ENCODE assay signal across 9 cellular contexts in genomic region chr1:99820546-99820945, GRCh38. TPM values are rescaled to one million over a fixed set of nuclear protein-coding genes. Genes with fewer than 3 reads are reported as not detected.
DNase-seq lines count a peak whose midpoint lies in the region; ATAC-seq, FAIRE-seq and TF ChIP-seq lines count a peak whose summit lies in the region.
"Had no signal": no experiment of that assay in that cellular context is flagged by ENCODE, and none has a peak within 500 bp of the region (broad histone marks: within the 10 kb centered on the region; RNA-seq: fewer than 3 reads in every experiment).

No MANE protein-coding gene starts in this region.

- H3K36me3 Mint-ChIP-seq in activated CD8-positive, alpha-beta T cell treated with anti-CD3 and anti-CD28 coated beads, Interleukin-2, amount 10 ng/mL, durations not matched to agents 7 days and 5 days (ENCODE audit: low read depth), result peaks cover 2% of the 10 kb centered on the region
- H3K36me3 Mint-ChIP-seq: natural killer cell had no signal

- peaks cover 18% of the 10 kb centered on the region for H3K4me1 Mint-ChIP-seq in activated CD8-positive, alpha-beta T cell treated with anti-CD3 and anti-CD28 coated beads, Interleukin-2, amount 10 ng/mL, durations not matched to agents 7 days and 5 days (ENCODE audit: low read depth)

- TF ChIP-seq CTCF in GM10248 (IDR thresholded peaks at IDR 0.05; ENCODE audit: control extremely low read depth, extremely low read depth, low read depth, missing control alignments), result no peak

- H3K27ac Mint-ChIP-seq in activated CD8-positive, alpha-beta T cell treated with anti-CD3 and anti-CD28 coated beads, Interleukin-2, amount 10 ng/mL, durations not matched to agents 7 days and 5 days, result peak overlapping the region; percentile 67

- no peaks in the 10 kb centered on the region for H3K9me3 ChIP-seq in SJCRH30 (replicated peaks)

- peak; percentile 79 for ATAC-seq in HG03060 (IDR thresholded peaks at IDR 0.05; ENCODE audit: low read depth, unreplicated experiment)
- peak; percentile 96 for ATAC-seq in activated CD8-positive, alpha-beta T cell treated with anti-CD3 and anti-CD28 coated beads, Interleukin-2, amount 10 ng/mL, durations not matched to agents 7 days and 5 days

- H3K27me3 ChIP-seq in SJCRH30, result no peaks in the 10 kb centered on the region

- H3K4me3 Mint-ChIP-seq in activated CD8-positive, alpha-beta T cell treated with anti-CD3 and anti-CD28 coated beads, Interleukin-2, amount 10 ng/mL, durations not matched to agents 7 days and 5 days, result peak overlapping the region; percentile 27
- H3K4me3 Mint-ChIP-seq: natural killer cell had no signal

- no peaks in the 10 kb centered on the region for H3K9me3 Mint-ChIP-seq in activated CD8-positive, alpha-beta T cell treated with anti-CD3 and anti-CD28 coated beads, Interleukin-2, amount 10 ng/mL, durations not matched to agents 7 days and 5 days (ENCODE audit: insufficient read depth)
- H3K9me3 Mint-ChIP-seq: natural killer cell had no signal

- FAIRE-seq in GM19239 (lab: Jason Lieb, UNC), result peak; percentile 71

- POLR2A ChIA-PET in GM10248 (lab: Yijun Ruan, JAX), result no interaction called here
- POLR2A ChIA-PET in activated CD8-positive, alpha-beta T cell treated with anti-CD3 and anti-CD28 coated beads, Interleukin-2, amount 10 ng/mL, durations not matched to agents 7 days and 5 days (lab: Charles Lee), result no interaction called here

- CTCF ChIA-PET in GM10248 (lab: Yijun Ruan, JAX), result interaction anchor here (1.2 to 1.3 kb wide), 2 partner anchors 9 to 315 kb away, joined by 3 read pairs; no protein-coding TSS in a partner anchor
- CTCF ChIA-PET in activated CD8-positive, alpha-beta T cell treated with anti-CD3 and anti-CD28 coated beads, Interleukin-2, amount 10 ng/mL, durations not matched to agents 7 days and 5 days (lab: Charles Lee), result interaction anchor here (0.9 kb wide), 1 partner anchor 9 kb away, joined by 3 read pairs; no protein-coding TSS in a partner anchor

- peaks cover 4% of the 10 kb centered on the region for H3K27me3 Mint-ChIP-seq in activated CD8-positive, alpha-beta T cell treated with anti-CD3 and anti-CD28 coated beads, Interleukin-2, amount 10 ng/mL, durations not matched to agents 7 days and 5 days (ENCODE audit: low read depth)

- H3K4me3 ChIP-seq in SJCRH30, result no peak overlapping the region

- H3K27ac ChIP-seq in SJCRH30, result no peak overlapping the region

- H3K4me1 ChIP-seq in SJCRH30, result no peaks in the 10 kb centered on the region

- DNase-seq in GM10248 (ENCODE audit: extremely low spot score) (peak; percentile 29), GM19239 (ENCODE audit: insufficient read length, low spot score) (peak; percentile 50), SJCRH30 (no peak), pons (ENCODE audit: low spot score) (no peak), 8988T (no peak), epidermal melanocyte (ENCODE audit: insufficient read length, low spot score) (no peak)
- DNase-seq in activated CD8-positive, alpha-beta T cell treated with anti-CD3 and anti-CD28 coated beads, Interleukin-2, amount 10 ng/mL, durations not matched to agents 7 days and 5 days, result peak; percentile 63
- DNase-seq: natural killer cell had no signal

- H3K36me3 ChIP-seq in SJCRH30, result no peaks in the 10 kb centered on the region

RNA-seq across cellular contexts. Expression of gene AGL, which starts 29.6 kb away (rescaled TPM):
- total RNA-seq in activated CD8-positive, alpha-beta T cell treated with anti-CD3 and anti-CD28 coated beads, Interleukin-2, amount 10 ng/mL, durations not matched to agents 7 days and 5 days, result 10 to 100 TPM; 10.8 to 12.0 TPM
- total RNA-seq in SJCRH30 (2014; rRNA removed; shearing (Covaris generic)), result 9.8 and 11.4 TPM in 2 replicates

RNA-seq across cellular contexts. Expression of gene FRRS1, which starts 54.1 kb away (rescaled TPM):
- total RNA-seq in activated CD8-positive, alpha-beta T cell treated with anti-CD3 and anti-CD28 coated beads, Interleukin-2, amount 10 ng/mL, durations not matched to agents 7 days and 5 days, result 1 to 10 TPM; 4.7 to 5.0 TPM
- total RNA-seq in SJCRH30 (2014; rRNA removed; shearing (Covaris generic)), result 11.8 and 12.2 TPM in 2 replicates

Comparison
In these comparisons a context has a peak if more than half of its experiments do, and no peak if none do; other contexts are left out.
1. DNase-seq: peak in GM10248 (single experiment), GM19239 (single experiment) and activated CD8-positive, alpha-beta T cell treated with anti-CD3 and anti-CD28 coated beads, Interleukin-2, amount 10 ng/mL, durations not matched to agents 7 days and 5 days (single experiment); none in SJCRH30 (0 of 2), pons (single experiment), 8988T (single experiment) and epidermal melanocyte (single experiment).